ENCODE assay signal across 35 cellular contexts in the genomic region with DNA sequence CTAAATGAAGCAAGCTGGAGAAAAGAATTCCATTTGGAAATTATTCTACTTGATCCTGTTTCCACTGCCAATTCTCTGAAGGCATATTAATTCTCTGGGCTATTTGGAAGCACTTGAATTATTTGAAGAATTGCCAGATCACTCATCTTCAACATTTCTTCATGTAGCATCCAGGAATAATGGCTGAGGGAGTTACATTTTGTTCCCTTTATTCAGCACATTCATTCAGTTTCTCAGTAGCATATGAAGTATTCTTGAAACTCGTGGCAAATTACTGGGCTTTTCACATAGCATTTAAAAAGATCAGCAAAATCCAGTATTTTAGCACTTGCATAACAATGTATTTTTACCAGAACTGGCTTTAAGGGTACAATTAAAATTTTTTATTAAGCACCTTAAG.
"Had no signal": no experiment of that assay in that cellular context is flagged by ENCODE, and none has a peak within 500 bp of the region (broad histone marks: within the 10 kb centered on the region; RNA-seq: fewer than 3 reads in every experiment).

No MANE protein-coding gene starts in this region.

- H3K9me3 ChIP-seq: MG63 had no signal

- H3K27me3 ChIP-seq: MG63 had no signal

- DNase-seq: Karpas-422, Kasumi-1, MG63, MM.1S, MV-4-11, NCI-H1048, NCI-H1092, NCI-H1092 treated with DMSO at 0.1 percent for 48 hours, NCI-H1105, NCI-H1105 treated with DMSO at 0.1 percent for 48 hours, NCI-H1417, NCI-H1417 treated with DMSO at 0.1 percent for 48 hours, NCI-H1436, NCI-H1436 treated with DMSO at 0.1 percent for 48 hours, NCI-H146, NCI-H1694, NCI-H1694 treated with DMSO at 0.1 percent for 48 hours, NCI-H187, NCI-H187 treated with DMSO at 0.1 percent for 48 hours, NCI-H1930, NCI-H2029, NCI-H2029 treated with DMSO at 0.1 percent for 48 hours, NCI-H2081, NCI-H2081 treated with DMSO at 0.1 percent for 48 hours, NCI-H2107, NCI-H2171, NCI-H2171 treated with DMSO at 0.1 percent for 48 hours, NCI-H2227 treated with DMSO at 0.1 percent for 48 hours, NCI-H226, NCI-H345, NCI-H446, NCI-H446 treated with DMSO at 0.1 percent for 48 hours, NCI-H510A, NCI-H510A treated with DMSO at 0.1 percent for 48 hours, NCI-H524 had no signal

- H3K4me3 ChIP-seq: MG63 had no signal

- H3K36me3 ChIP-seq: MG63 had no signal
